Comparison of ENCODE assay signal across 8 cellular contexts in the genomic region with DNA sequence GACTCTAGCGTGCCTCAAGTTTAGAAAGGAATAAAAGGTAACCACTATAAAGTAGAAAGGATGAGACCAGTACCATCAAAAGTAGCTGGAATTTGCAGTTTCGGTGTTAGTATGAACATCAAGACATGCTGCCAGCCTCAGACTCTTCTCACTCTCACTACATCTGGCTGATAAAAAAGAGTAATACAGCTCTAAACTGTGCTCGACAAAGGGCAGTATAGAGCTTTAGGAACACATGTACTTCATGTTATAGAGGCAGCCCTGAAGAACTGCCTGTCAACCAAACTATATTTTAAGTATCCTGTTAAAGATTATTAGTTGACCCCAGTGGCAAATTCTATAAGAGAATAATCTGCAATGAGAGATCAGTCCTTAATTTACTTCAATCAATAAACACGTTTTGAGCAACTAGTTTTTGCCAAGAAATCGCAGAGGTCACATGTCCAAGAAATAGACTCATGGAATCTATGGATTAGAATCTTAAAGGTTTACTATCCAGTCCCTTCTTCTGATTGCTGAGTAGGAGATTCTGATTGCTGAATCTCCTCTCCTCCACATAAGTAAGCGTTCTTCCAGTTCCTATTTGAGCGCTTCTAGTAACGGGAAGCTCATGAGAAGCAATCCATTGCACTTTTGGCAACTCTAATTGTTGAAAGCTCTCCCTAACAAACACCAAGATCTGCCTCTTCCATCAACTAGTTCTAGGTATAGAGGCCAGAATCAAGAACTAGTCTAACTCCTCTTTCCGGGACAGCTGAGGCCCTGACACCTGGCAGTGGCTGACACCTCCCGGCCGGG. TPM values are rescaled to one million over a fixed set of nuclear protein-coding genes. Genes with fewer than 3 reads are reported as not detected.
DNase-seq lines count a peak whose midpoint lies in the region; ATAC-seq and TF ChIP-seq lines count a peak whose summit lies in the region.

No MANE protein-coding gene starts in this region.

- TF ChIP-seq CTCF in WTC11 (IDR thresholded peaks at IDR 0.05) (no peak), right atrium auricular region (IDR thresholded peaks at IDR 0.05) (no peak)

- POLR2A ChIA-PET in WTC11 (lab: Charles Lee): no interaction called here

- H3K27ac Mint-ChIP-seq in WTC11: no peak overlapping the region

- H3K9me3 ChIP-seq in right atrium auricular region: no peaks in the 10 kb centered on the region
- no peaks in the 10 kb centered on the region for H3K9me3 ChIP-seq in skeletal muscle satellite cell (replicated peaks; ENCODE audit: low read length)

- H3K27me3 ChIP-seq in right atrium auricular region (no peaks in the 10 kb centered on the region), skeletal muscle satellite cell (ENCODE audit: control insufficient read depth, insufficient read depth, low read length) (peaks cover 2% of the 10 kb centered on the region)

- H3K4me3 ChIP-seq in right atrium auricular region (peak overlapping the region; percentile 77 to 86), skeletal muscle satellite cell (ENCODE audit: low read length) (peak overlapping the region; percentile 91)

- peaks cover 19% of the 10 kb centered on the region for H3K36me3 ChIP-seq in right atrium auricular region
- H3K36me3 ChIP-seq in skeletal muscle satellite cell (ENCODE audit: insufficient read depth, low read length): no peaks in the 10 kb centered on the region

- CTCF ChIA-PET in WTC11 (lab: Charles Lee): interaction anchor here (0.6 to 2.3 kb wide), 7 partner anchors 16 to 339 kb away, joined by 3 to 8 read pairs (median 6); no protein-coding TSS in a partner anchor

- DNase-seq in ELR (ENCODE audit: low read depth) (peak; percentile 45), WTC11 (ENCODE audit: low spot score) (no peak), right atrium auricular region (ENCODE audit: low spot score) (no peak), posterior vena cava (ENCODE audit: low spot score) (no peak), COLO829 (ENCODE audit: low spot score) (no peak), middle frontal gyrus (ENCODE audit: extremely low spot score, low spot score) (no peak)

- H3K4me1 Mint-ChIP-seq in WTC11: peaks cover 18% of the 10 kb centered on the region

- peak overlapping the region; percentile 92 for H3K9ac ChIP-seq in skeletal muscle satellite cell (ENCODE audit: low read depth, low read length)

- no peaks in the 10 kb centered on the region for H3K36me3 Mint-ChIP-seq in WTC11

- ATAC-seq in HG03025 (IDR thresholded peaks at IDR 0.05; ENCODE audit: low FRiP score, unreplicated experiment) (peak; percentile 53), WTC11 (no peak)

- H3K4me1 ChIP-seq in right atrium auricular region (peaks cover 0 to 26% of the 10 kb centered on the region in 2 donors), skeletal muscle satellite cell (ENCODE audit: control insufficient read depth, insufficient read depth, low read length) (peaks cover 22% of the 10 kb centered on the region)

- peaks cover 46% of the 10 kb centered on the region for H3K27me3 Mint-ChIP-seq in WTC11 (ENCODE audit: low read depth)

- peak overlapping the region; percentile 78 for H3K4me3 Mint-ChIP-seq in WTC11

- intact Hi-C loops in posterior vena cava (cut with DNase I): no loop called here

- no peaks in the 10 kb centered on the region for H3K9me3 Mint-ChIP-seq in WTC11

- H3K27ac ChIP-seq in right atrium auricular region: peak overlapping the region; percentile 90 to 96

- peak overlapping the region; percentile 88 for H3K4me2 ChIP-seq in skeletal muscle satellite cell (ENCODE audit: low read length)

TF ChIP-seq in WTC11, 78 proteins besides CTCF, POLR2A, EP300 and RAD21:
- TF ChIP-seq SP1 (CRISPR knock-in tag; conservative IDR thresholded peaks at IDR 0.05): no peak
- no peak for TF ChIP-seq ZNF317 (CRISPR knock-in tag; IDR thresholded peaks at IDR 0.05; ENCODE audit: borderline replicate concordance, low read depth)
- TF ChIP-seq SMAD3 (CRISPR knock-in tag; IDR thresholded peaks at IDR 0.05; ENCODE audit: borderline replicate concordance): no peak

RNA-seq across cellular contexts. Expression of a gene that starts 0.9 kb away (rescaled TPM):
- total RNA-seq in WTC11 (2021): 2.7 to 3.6 TPM (median 3.0 TPM) in 3 replicates
- 1 to 10 TPM; 6.9 to 7.9 TPM for total RNA-seq in right atrium auricular region
- total RNA-seq in skeletal muscle satellite cell (2012; rRNA removed): 3.3 and 7.6 TPM in 2 replicates
- 10 to 100 TPM; 15.1 to 18.8 TPM for total RNA-seq in posterior vena cava
